In the genomic region with DNA sequence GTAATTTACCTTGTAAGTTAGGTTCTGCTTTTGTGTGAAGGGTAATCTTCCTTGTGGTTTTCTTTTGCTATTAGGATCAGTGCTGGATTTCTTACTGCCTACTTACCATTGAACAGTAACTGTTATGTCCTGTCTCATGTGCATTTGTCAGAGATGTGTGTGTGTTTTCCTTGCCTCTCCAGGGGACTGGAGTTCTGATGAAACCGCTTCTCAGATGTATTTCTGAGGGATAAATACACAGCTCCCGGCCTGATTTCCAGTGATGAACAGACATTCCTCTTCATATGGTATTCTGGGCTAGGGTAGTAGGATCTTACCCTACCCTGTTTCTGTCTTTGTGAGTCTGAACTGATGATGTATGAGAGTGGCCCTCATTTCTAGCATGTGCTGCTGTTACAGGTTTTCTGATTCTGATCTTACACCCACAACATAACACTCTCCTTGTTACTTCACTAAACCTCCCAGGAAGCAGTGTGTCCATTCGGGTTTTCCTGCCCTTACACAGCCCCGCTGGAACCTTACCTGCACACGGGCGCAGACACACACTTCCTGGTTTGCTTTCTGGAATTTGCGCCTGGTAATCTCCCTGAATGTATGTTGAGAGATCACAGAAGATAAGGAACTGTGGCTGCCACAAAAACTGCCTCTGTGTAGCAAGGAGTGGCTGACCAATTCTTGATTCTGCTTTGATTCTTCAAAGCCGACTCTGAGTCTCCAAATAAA, we compare ENCODE assay signal across 12 cellular contexts. TPM values are rescaled to one million over a fixed set of nuclear protein-coding genes. Genes with fewer than 3 reads are reported as not detected.
DNase-seq lines count a peak whose midpoint lies in the region; ATAC-seq and TF ChIP-seq lines count a peak whose summit lies in the region.
"Had no signal": no experiment of that assay in that cellular context is flagged by ENCODE, and none has a peak within 500 bp of the region (broad histone marks: within the 10 kb centered on the region; RNA-seq: fewer than 3 reads in every experiment).

No MANE protein-coding gene starts in this region.

- ATAC-seq in stimulated activated naive CD8-positive, alpha-beta T cell treated with anti-CD3 and anti-CD28 coated beads, Interleukin-15, amount 100 ng/mL, for 72 hours = no peak
- ATAC-seq: psoas muscle had no signal

- H3K36me3 ChIP-seq in mesenchymal stem cell (ENCODE audit: control insufficient read depth in 1 of 2, insufficient read depth in 2 of 2, low read depth in 1 of 2, low read length in 2 of 2) (peaks cover 8 to 34% of the 10 kb centered on the region in 2 experiments), MM.1S (replicated peaks; ENCODE audit: insufficient read depth, low read length) (0 out of 2 replicates have a peak, but pooled peaks cover 4% of the 10 kb centered on the region), OCI-LY7 (ENCODE audit: insufficient read depth, low read length) (peaks cover 95% of the 10 kb centered on the region)

- H3K27ac ChIP-seq in mesenchymal stem cell (ENCODE audit: low read length, poor library complexity, severe bottlenecking) = peak overlapping the region; percentile 42
- no peak overlapping the region for H3K27ac ChIP-seq in MM.1S (ENCODE audit: low read length)
- no peak overlapping the region for H3K27ac ChIP-seq in OCI-LY7 (ENCODE audit: low read depth, low read length, poor library complexity, severe bottlenecking)
- H3K27ac ChIP-seq: psoas muscle had no signal

- H3K27me3 ChIP-seq in mesenchymal stem cell (ENCODE audit: control insufficient read depth in 1 of 2, insufficient read depth in 1 of 2, low read length in 2 of 2) (no peaks in the 10 kb centered on the region), MM.1S (replicated peaks; ENCODE audit: insufficient read depth, low read length) (no peaks in the 10 kb centered on the region)

- H3K27me3 Mint-ChIP-seq in stimulated activated naive CD8-positive, alpha-beta T cell treated with anti-CD3 and anti-CD28 coated beads, Interleukin-15, Interleukin-2, amounts not matched to agents 100 ng/mL and 50 ng/mL, for 24 hours = no peaks in the 10 kb centered on the region
- H3K27me3 Mint-ChIP-seq in stimulated activated naive CD8-positive, alpha-beta T cell treated with anti-CD3 and anti-CD28 coated beads, Interleukin-15, amount 100 ng/mL, for 72 hours = no peaks in the 10 kb centered on the region

- DNase-seq in stimulated activated naive CD8-positive, alpha-beta T cell treated with anti-CD3 and anti-CD28 coated beads, Interleukin-15, amount 100 ng/mL, for 72 hours = no peak
- DNase-seq in astrocyte of the spinal cord (ENCODE audit: low read depth, low spot score) (peak; percentile 29), mesenchymal stem cell (peak; percentile 35), KG1 (lab: John Stamatoyannopoulos, UW) (no peak), MM.1S (no peak), NCI-H2107 (lab: John Stamatoyannopoulos, UW) (no peak), OCI-LY7 (ENCODE audit: low spot score) (no peak)
- DNase-seq: activated CD4-positive, CD25-positive, alpha-beta regulatory T cell treated with anti-CD3 and anti-CD28 coated beads, Interleukin-2, amount 50 U/mL, for 72 hours; amygdala; NCI-H187; psoas muscle had no signal

- peaks cover 96% of the 10 kb centered on the region for H3K79me2 ChIP-seq in MM.1S (ENCODE audit: low read length)
- peaks cover 84% of the 10 kb centered on the region for H3K79me2 ChIP-seq in OCI-LY7 (ENCODE audit: insufficient read depth, low read depth, low read length)

- H2BK12ac ChIP-seq in mesenchymal stem cell (ENCODE audit: low read length in 2 of 2) = no peak overlapping the region

- no peak overlapping the region for H2BK5ac ChIP-seq in mesenchymal stem cell (ENCODE audit: low read depth, low read length, poor library complexity, severe bottlenecking)

- H3K4me1 Mint-ChIP-seq in stimulated activated naive CD8-positive, alpha-beta T cell treated with anti-CD3 and anti-CD28 coated beads, Interleukin-15, Interleukin-2, amounts not matched to agents 100 ng/mL and 50 ng/mL, for 24 hours (ENCODE audit: low read depth) = peaks cover 75% of the 10 kb centered on the region
- H3K4me1 Mint-ChIP-seq in stimulated activated naive CD8-positive, alpha-beta T cell treated with anti-CD3 and anti-CD28 coated beads, Interleukin-15, amount 100 ng/mL, for 72 hours = peaks cover 63% of the 10 kb centered on the region

- no peak overlapping the region for H4K91ac ChIP-seq in mesenchymal stem cell (ENCODE audit: low read length)

- H3K79me1 ChIP-seq in mesenchymal stem cell (replicated peaks; ENCODE audit: low read length, poor library complexity, severe bottlenecking) = peaks cover 2% of the 10 kb centered on the region

- H3K9ac ChIP-seq in mesenchymal stem cell (ENCODE audit: low read length) = peak overlapping the region; percentile 56
- H3K9ac ChIP-seq in MM.1S (ENCODE audit: low read length) = no peak overlapping the region

- intact Hi-C loops in OCI-LY7 (cut with micrococcal nuclease; ENCODE audit: unreplicated experiment) = no loop called here

- CTCF ChIA-PET in OCI-LY7 (lab: Charles Lee; ENCODE audit: unreplicated experiment) = no interaction called here

- H3K4me3 ChIP-seq in astrocyte of the spinal cord (ENCODE audit: low read depth, low read length) = no peak overlapping the region
- H3K4me3 ChIP-seq in mesenchymal stem cell (ENCODE audit: insufficient read depth in 1 of 2, low read depth in 1 of 2, low read length in 2 of 2) = no peak overlapping the region
- H3K4me3 ChIP-seq in MM.1S (ENCODE audit: low read length) = no peak overlapping the region
- no peak overlapping the region for H3K4me3 ChIP-seq in OCI-LY7 (ENCODE audit: low read depth, low read length, poor library complexity, severe bottlenecking)
- H3K4me3 ChIP-seq: psoas muscle had no signal

- H3K27ac Mint-ChIP-seq in stimulated activated naive CD8-positive, alpha-beta T cell treated with anti-CD3 and anti-CD28 coated beads, Interleukin-15, Interleukin-2, amounts not matched to agents 100 ng/mL and 50 ng/mL, for 24 hours = peak overlapping the region; percentile 29
- H3K27ac Mint-ChIP-seq in stimulated activated naive CD8-positive, alpha-beta T cell treated with anti-CD3 and anti-CD28 coated beads, Interleukin-15, amount 100 ng/mL, for 72 hours = no peak overlapping the region

- H3K23ac ChIP-seq in mesenchymal stem cell (ENCODE audit: low read length in 2 of 2) = no peak overlapping the region

- peaks cover 13% of the 10 kb centered on the region for H3K9me3 Mint-ChIP-seq in stimulated activated naive CD8-positive, alpha-beta T cell treated with anti-CD3 and anti-CD28 coated beads, Interleukin-15, Interleukin-2, amounts not matched to agents 100 ng/mL and 50 ng/mL, for 24 hours
- peaks cover 9 to 22% of the 10 kb centered on the region in 2 donors for H3K9me3 Mint-ChIP-seq in stimulated activated naive CD8-positive, alpha-beta T cell treated with anti-CD3 and anti-CD28 coated beads, Interleukin-15, amount 100 ng/mL, for 72 hours

- no peak overlapping the region for H4K8ac ChIP-seq in mesenchymal stem cell (ENCODE audit: low read length)

- H3K4me1 ChIP-seq in mesenchymal stem cell (ENCODE audit: control insufficient read depth, insufficient read depth, low read depth, low read length) = peaks cover 9% of the 10 kb centered on the region
- H3K4me1 ChIP-seq in MM.1S (ENCODE audit: low read length) = no peaks in the 10 kb centered on the region
- no peaks in the 10 kb centered on the region for H3K4me1 ChIP-seq in OCI-LY7 (ENCODE audit: insufficient read depth, low read length, poor library complexity, severe bottlenecking)

- H3K4ac ChIP-seq in mesenchymal stem cell (ENCODE audit: low read depth in 1 of 2, low read length in 2 of 2) = no peak overlapping the region

- H2AK5ac ChIP-seq in mesenchymal stem cell (ENCODE audit: low read length, severe bottlenecking) = peak overlapping the region; percentile 13

- H2BK120ac ChIP-seq in mesenchymal stem cell (ENCODE audit: low read depth, low read length) = no peak overlapping the region

- POLR2A ChIA-PET in OCI-LY7 (lab: Charles Lee) = interaction anchor here (1.3 to 1.4 kb wide), 2 partner anchors 10 to 27 kb away, joined by 3 to 4 read pairs; no protein-coding TSS in a partner anchor

- 89% methylated on average over 8 of the region's 8 CpGs for WGBS in mesenchymal stem cell

- no peak overlapping the region for H2AFZ ChIP-seq in mesenchymal stem cell (ENCODE audit: low read depth, low read length)
- H2AFZ ChIP-seq in MM.1S (ENCODE audit: low read length) = no peak overlapping the region
- no peak overlapping the region for H2AFZ ChIP-seq in OCI-LY7 (ENCODE audit: low read length)

- no peak overlapping the region for H2BK15ac ChIP-seq in mesenchymal stem cell (ENCODE audit: low read depth, poor library complexity, severe bottlenecking)

- H3F3A ChIP-seq in MM.1S (ENCODE audit: insufficient read depth, low read length) = no peaks in the 10 kb centered on the region

- no TSS peak for BruUV-seq in OCI-LY7 (replicated peaks; lab: Mats Ljungman, UMichigan)

- no peak overlapping the region for H3K4me2 ChIP-seq in mesenchymal stem cell (ENCODE audit: low read length, poor library complexity, severe bottlenecking)
- no peak overlapping the region for H3K4me2 ChIP-seq in MM.1S (ENCODE audit: low read depth, low read length)
- H3K4me2 ChIP-seq in OCI-LY7 (ENCODE audit: low read length) = no peak overlapping the region

- no peak overlapping the region for H3K4me3 Mint-ChIP-seq in stimulated activated naive CD8-positive, alpha-beta T cell treated with anti-CD3 and anti-CD28 coated beads, Interleukin-15, Interleukin-2, amounts not matched to agents 100 ng/mL and 50 ng/mL, for 24 hours
- no peak overlapping the region for H3K4me3 Mint-ChIP-seq in stimulated activated naive CD8-positive, alpha-beta T cell treated with anti-CD3 and anti-CD28 coated beads, Interleukin-15, amount 100 ng/mL, for 72 hours

- H3K9me3 ChIP-seq in mesenchymal stem cell (ENCODE audit: control insufficient read depth, low read length) (peaks cover 15% of the 10 kb centered on the region), MM.1S (replicated peaks; ENCODE audit: insufficient read depth, low read length) (no peaks in the 10 kb centered on the region), OCI-LY7 (ENCODE audit: low read length) (peaks cover 26% of the 10 kb centered on the region)

- H3K36me3 Mint-ChIP-seq in stimulated activated naive CD8-positive, alpha-beta T cell treated with anti-CD3 and anti-CD28 coated beads, Interleukin-15, Interleukin-2, amounts not matched to agents 100 ng/mL and 50 ng/mL, for 24 hours (ENCODE audit: low read depth) = peaks cover 58% of the 10 kb centered on the region

- TF ChIP-seq CTCF in astrocyte of the spinal cord (IDR thresholded peaks at IDR 0.05; ENCODE audit: low read depth, low read length) = no peak
- TF ChIP-seq CTCF in MM.1S (IDR thresholded peaks at IDR 0.05; ENCODE audit: low read length) = no peak
- TF ChIP-seq CTCF in OCI-LY7 (conservative IDR thresholded peaks at IDR 0.05; ENCODE audit: low read length) = no peak

- peak overlapping the region in 1 of 2 experiments; percentile 55 for H3K14ac ChIP-seq in mesenchymal stem cell (ENCODE audit: low read length in 2 of 2)

- H4K20me1 ChIP-seq in MM.1S (ENCODE audit: insufficient read depth, low read length) (no peaks in the 10 kb centered on the region; the same call in 1 of the 2 replicates), OCI-LY7 (ENCODE audit: insufficient read depth, low read length) (no peaks in the 10 kb centered on the region)

- no peaks in the 10 kb centered on the region for H3K9me2 ChIP-seq in MM.1S (replicated peaks; ENCODE audit: insufficient read depth, low read length)
- no peaks in the 10 kb centered on the region for H3K9me2 ChIP-seq in OCI-LY7 (ENCODE audit: insufficient read depth, low read length)

- in situ Hi-C loops in astrocyte of the spinal cord (cut with HindIII; ENCODE audit: low sequenced_read_pairs) = no loop called here

- peak overlapping the region in 1 of 2 experiments; percentile 48 for H3K18ac ChIP-seq in mesenchymal stem cell (ENCODE audit: low read depth in 1 of 2, low read length in 2 of 2)

RNA-seq across cellular contexts. Expression of a gene that starts 14.7 kb away (rescaled TPM):
- 35.0 TPM for polyA plus RNA-seq in mesenchymal stem cell (2013, experiment 1 of 2)
- 35.8 TPM for polyA plus RNA-seq in mesenchymal stem cell (2013, experiment 2 of 2)
- total RNA-seq in OCI-LY7 (2014; rRNA removed; shearing (Covaris generic)) = 24.5 and 37.9 TPM in 2 replicates
- 83.8 and 95.6 TPM in 2 replicates for total RNA-seq in OCI-LY7 (2022)

RNA-seq across cellular contexts. Expression of a gene that starts 42.2 kb away (rescaled TPM):
- polyA plus RNA-seq in mesenchymal stem cell (2013, experiment 1 of 2) = 16.8 TPM
- polyA plus RNA-seq in mesenchymal stem cell (2013, experiment 2 of 2) = 17.1 TPM
- 24.1 and 24.9 TPM in 2 replicates for total RNA-seq in OCI-LY7 (2014; rRNA removed; shearing (Covaris generic))
- total RNA-seq in OCI-LY7 (2022) = 31.5 and 32.4 TPM in 2 replicates

RNA-seq across cellular contexts. Expression of a gene that starts 42.3 kb away (rescaled TPM):
- polyA plus RNA-seq in mesenchymal stem cell (2013, experiment 1 of 2) = 4.8 TPM
- polyA plus RNA-seq in mesenchymal stem cell (2013, experiment 2 of 2) = 4.4 TPM
- total RNA-seq in OCI-LY7 (2014; rRNA removed; shearing (Covaris generic)) = 1.9 and 3.3 TPM in 2 replicates
- total RNA-seq in OCI-LY7 (2022) = 5.7 and 6.3 TPM in 2 replicates

Comparison
In these comparisons a context has a peak if more than half of its experiments do, and no peak if none do; other contexts are left out.
1. DNase-seq: peak in astrocyte of the spinal cord (single experiment) and mesenchymal stem cell (single experiment); none in stimulated activated naive CD8-positive, alpha-beta T cell treated with anti-CD3 and anti-CD28 coated beads, Interleukin-15, amount 100 ng/mL, for 72 hours (0 of 2), KG1 (single experiment), MM.1S (single experiment), NCI-H2107 (single experiment) and OCI-LY7 (single experiment).